Comparison of ENCODE assay signal across 7 cellular contexts in genomic region chr3:192571197-192571791, GRCh38.
DNase-seq lines count a peak whose midpoint lies in the region; ATAC-seq and TF ChIP-seq lines count a peak whose summit lies in the region.

No MANE protein-coding gene starts in this region.

- H3K27ac ChIP-seq in subcutaneous abdominal adipose tissue (ENCODE audit: low read depth, low read length), result no peak overlapping the region

- no peaks in the 10 kb centered on the region for H3K9me3 ChIP-seq in subcutaneous abdominal adipose tissue (ENCODE audit: control insufficient read depth in 5 of 5, low read length in 5 of 5)

- H3K9ac ChIP-seq in subcutaneous abdominal adipose tissue (ENCODE audit: low read length in 5 of 5), result peak overlapping the region in 3 of 5 donors; percentile 9 to 48 (median 23)

- peak; percentile 69 for DNase-seq in NCI-H2171 treated with DMSO at 0.1 percent for 48 hours (lab: John Stamatoyannopoulos, UW)
- peak; percentile 57 for DNase-seq in astrocyte of the spinal cord (ENCODE audit: low read depth, low spot score)
- peak; percentile 57 for DNase-seq in islet precursor cell
- no peak for DNase-seq in stimulated activated CD4-positive, alpha-beta T cell treated with anti-CD3 and anti-CD28 coated beads, Interleukin-2, amount 100 ng/mL, for 48 hours

- H3K4me3 ChIP-seq in GM08714 (ENCODE audit: low read length) (peak overlapping the region; percentile 41), astrocyte of the spinal cord (ENCODE audit: low read depth, low read length) (peak overlapping the region; percentile 32), subcutaneous abdominal adipose tissue (ENCODE audit: low read depth in 1 of 5, low read length in 5 of 5) (peak overlapping the region; percentile 30 to 80 (median 62))

- H3K27me3 ChIP-seq in subcutaneous abdominal adipose tissue (ENCODE audit: control insufficient read depth in 5 of 5, insufficient read depth in 4 of 5, low read length in 5 of 5), result no peaks in the 10 kb centered on the region

- H3K36me3 ChIP-seq in subcutaneous abdominal adipose tissue (ENCODE audit: control insufficient read depth in 5 of 5, insufficient read depth in 5 of 5, low read length in 5 of 5), result no peaks in the 10 kb centered on the region

- in situ Hi-C loops in astrocyte of the spinal cord (cut with HindIII; ENCODE audit: low sequenced_read_pairs), result no loop called here

- H3K4me1 ChIP-seq in subcutaneous abdominal adipose tissue (ENCODE audit: control insufficient read depth in 5 of 5, insufficient read depth in 5 of 5, low read length in 5 of 5), result peaks cover 0 to 13% (median 6%) of the 10 kb centered on the region in 5 donors

- no peak for ATAC-seq in HG03025 (IDR thresholded peaks at IDR 0.05; ENCODE audit: low FRiP score, unreplicated experiment)

- no peak for TF ChIP-seq CTCF in astrocyte of the spinal cord (IDR thresholded peaks at IDR 0.05; ENCODE audit: low read depth, low read length)

Comparison
In these comparisons a context has a peak if more than half of its experiments do, and no peak if none do; other contexts are left out.
1. DNase-seq: peak in NCI-H2171 treated with DMSO at 0.1 percent for 48 hours (single experiment), astrocyte of the spinal cord (single experiment) and islet precursor cell (single experiment); none in stimulated activated CD4-positive, alpha-beta T cell treated with anti-CD3 and anti-CD28 coated beads, Interleukin-2, amount 100 ng/mL, for 48 hours (0 of 2).
2. Peak in every context shown above with its lines, with median percentiles within 50 percentile points of each other: H3K4me3 ChIP-seq.